ENCODE assay signal across 27 cellular contexts in the genomic region with DNA sequence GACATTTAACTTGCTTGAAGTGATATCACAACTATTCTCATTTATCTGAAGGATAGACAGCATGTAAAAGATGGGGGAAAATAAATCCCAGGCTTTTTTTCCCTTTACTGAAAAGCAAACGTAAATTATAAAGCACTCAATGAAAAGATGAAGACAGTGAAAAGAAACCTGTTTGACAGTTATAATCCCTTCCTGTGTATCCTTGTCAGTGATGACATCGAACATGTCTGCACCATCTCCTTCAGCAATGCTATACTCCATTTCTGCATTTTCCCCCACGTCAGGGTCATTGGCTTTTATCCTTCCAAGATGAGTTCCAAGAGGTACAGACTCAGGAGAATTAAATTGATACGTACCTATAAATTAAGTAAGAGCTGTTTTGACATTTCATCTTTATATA.
"Had no signal": no experiment of that assay in that cellular context is flagged by ENCODE, and none has a peak within 500 bp of the region (broad histone marks: within the 10 kb centered on the region; RNA-seq: fewer than 3 reads in every experiment).

No MANE protein-coding gene starts in this region.

- H3K27me3 ChIP-seq: adrenal gland, ascending aorta, breast epithelium, cardiac muscle cell, colonic mucosa, esophagus squamous epithelium, heart left ventricle had no signal

- H3K27ac ChIP-seq: adrenal gland, ascending aorta, breast epithelium, cardiac muscle cell, colonic mucosa, epithelial cell of prostate, esophagus squamous epithelium, heart left ventricle had no signal

- ATAC-seq: activated CD4-positive, alpha-beta T cell treated with anti-CD3 and anti-CD28 coated beads for 36 hours; activated CD8-positive, alpha-beta memory T cell treated with anti-CD3 and anti-CD28 coated beads, Interleukin-2, amount 10 ng/mL, durations not matched to agents 7 days and 5 days; activated CD8-positive, alpha-beta T cell treated with anti-CD3 and anti-CD28 coated beads, Interleukin-2, amount 10 ng/mL, durations not matched to agents 7 days and 5 days; activated naive CD8-positive, alpha-beta T cell treated with anti-CD3 and anti-CD28 coated beads, Interleukin-2, amount 50 U/mL, for 24 hours; heart left ventricle had no signal

- H3K4me1 ChIP-seq: adrenal gland, ascending aorta, breast epithelium, colonic mucosa, esophagus squamous epithelium, heart left ventricle had no signal

- DNase-seq: activated CD4-positive, alpha-beta memory T cell treated with anti-CD3 and anti-CD28 coated beads for 36 hours; activated CD4-positive, alpha-beta T cell treated with anti-CD3 and anti-CD28 coated beads for 36 hours; activated CD4-positive, alpha-beta T cell treated with anti-CD3 and anti-CD28 coated beads, Interleukin-2, amount 10 ng/mL, durations not matched to agents 24 days and 14 days; activated CD4-positive, CD25-positive, alpha-beta regulatory T cell; activated CD4-positive, CD25-positive, alpha-beta regulatory T cell treated with anti-CD3 and anti-CD28 coated beads, Interleukin-2, amount 50 U/mL, for 72 hours; activated CD8-positive, alpha-beta memory T cell treated with anti-CD3 and anti-CD28 coated beads, Interleukin-2, amount 10 ng/mL, durations not matched to agents 7 days and 5 days; activated CD8-positive, alpha-beta memory T cell treated with anti-CD3 and anti-CD28 coated beads, Interleukin-2, amount 50 U/mL, for 4 hours; activated CD8-positive, alpha-beta T cell treated with anti-CD3 and anti-CD28 coated beads, Interleukin-2, amount 10 ng/mL, durations not matched to agents 7 days and 5 days; activated effector memory CD4-positive, alpha-beta T cell treated with anti-CD3 and anti-CD28 coated beads, Interleukin-2, amount 50 U/mL, for 16 hours; activated naive CD4-positive, alpha-beta T cell treated with anti-CD3 and anti-CD28 coated beads for 36 hours; activated naive CD8-positive, alpha-beta T cell treated with anti-CD3 and anti-CD28 coated beads for 36 hours; activated naive CD8-positive, alpha-beta T cell treated with anti-CD3 and anti-CD28 coated beads, Interleukin-2, amount 50 U/mL, for 24 hours; activated T-cell treated with anti-CD3 and anti-CD28 coated beads, Interleukin-2, amount 50 U/mL, for 1 hour; activated T-cell treated with anti-CD3 and anti-CD28 coated beads, Interleukin-2, amount 50 U/mL, for 48 hours; adrenal gland; amygdala; central memory CD4-positive, alpha-beta T cell; cerebellar nuclear complex; colonic mucosa; effector CD8-positive, alpha-beta T cell; esophagus squamous epithelium; heart left ventricle; T-helper 2 cell had no signal

- H3K36me3 ChIP-seq: adrenal gland, ascending aorta, breast epithelium, cardiac muscle cell, colonic mucosa, esophagus squamous epithelium, heart left ventricle had no signal

- H3K4me3 ChIP-seq: adrenal gland, ascending aorta, breast epithelium, cardiac muscle cell, colonic mucosa, esophagus squamous epithelium, heart left ventricle had no signal

- H3K9me3 ChIP-seq: adrenal gland, ascending aorta, breast epithelium, colonic mucosa, esophagus squamous epithelium, heart left ventricle had no signal
